Comparison of ENCODE assay signal across 19 cellular contexts in genomic region chr3:154398084-154398967, GRCh38. TPM values are rescaled to one million over a fixed set of nuclear protein-coding genes. Genes with fewer than 3 reads are reported as not detected.
A peak's percentile ranks its signal among the peaks of the same experiment; 100 is the strongest.
DNase-seq lines count a peak whose midpoint lies in the region; ATAC-seq and TF ChIP-seq lines count a peak whose summit lies in the region.
"Had no signal": no experiment of that assay in that cellular context is flagged by ENCODE, and none has a peak within 500 bp of the region (broad histone marks: within the 10 kb centered on the region; RNA-seq: fewer than 3 reads in every experiment).

No MANE protein-coding gene starts in this region.

- no peaks in the 10 kb centered on the region for H3F3A ChIP-seq in GM23338 (replicated peaks; ENCODE audit: low read depth)

- H3K36me3 ChIP-seq in GM23338 (ENCODE audit: insufficient read depth), result no peaks in the 10 kb centered on the region
- H3K36me3 ChIP-seq in left lung, result no peaks in the 10 kb centered on the region
- H3K36me3 ChIP-seq: right atrium auricular region, upper lobe of left lung had no signal

- peak overlapping the region; percentile 33; the same call in 1 of the 2 replicates for H3K4me2 ChIP-seq in GM23338

- H3K4me1 ChIP-seq in GM23338 (ENCODE audit: insufficient read depth) (peaks cover 9% of the 10 kb centered on the region; the same call in 1 of the 2 replicates), left lung (no peaks in the 10 kb centered on the region)
- H3K4me1 ChIP-seq: right atrium auricular region, upper lobe of left lung had no signal

- H3K4me3 Mint-ChIP-seq in GM23338 (no peak overlapping the region), nephron progenitor cell (no peak overlapping the region)
- H3K4me3 Mint-ChIP-seq in T-helper 2 cell treated with Interferon-gamma antibody and Interleukin-4, amounts not matched to agents 5 μg/mL and 100 μg/mL, for 36 hours, result no peak overlapping the region

- no peaks in the 10 kb centered on the region for H3K79me2 ChIP-seq in GM23338 (replicated peaks; ENCODE audit: insufficient read depth)

- intact Hi-C loops in left lung (cut with DNase I), result no loop called here

- CTCF ChIA-PET in GM10248 (lab: Yijun Ruan, JAX), result interaction anchor here (1.5 kb wide), 1 partner anchor 21 kb away, joined by 3 read pairs; no protein-coding TSS in a partner anchor

- H4K20me1 ChIP-seq in GM23338 (replicated peaks; ENCODE audit: insufficient read depth), result no peaks in the 10 kb centered on the region

- no peaks in the 10 kb centered on the region for H3K36me3 Mint-ChIP-seq in GM23338 (ENCODE audit: low read depth)
- no peaks in the 10 kb centered on the region for H3K36me3 Mint-ChIP-seq in T-helper 2 cell treated with Interferon-gamma antibody and Interleukin-4, amounts not matched to agents 5 μg/mL and 100 μg/mL, for 36 hours (ENCODE audit: low read depth)
- H3K36me3 Mint-ChIP-seq in nephron progenitor cell (ENCODE audit: low read depth), result no peaks in the 10 kb centered on the region

- ATAC-seq in GM19043 (IDR thresholded peaks at IDR 0.05; ENCODE audit: low read depth, unreplicated experiment) (peak; percentile 97), GM23338 (no peak), HG03139 (IDR thresholded peaks at IDR 0.05; ENCODE audit: unreplicated experiment) (peak; percentile 98), left lung (no peak)
- ATAC-seq: mucosa of descending colon, SK-N-SH treated with all-trans-retinoic acid at 6 μM for 48 hours had no signal

- TF ChIP-seq CTCF in GM10248 (IDR thresholded peaks at IDR 0.05; ENCODE audit: control extremely low read depth, extremely low read depth, low read depth, missing control alignments), result no peak
- no peak for TF ChIP-seq CTCF in GM23338 (conservative IDR thresholded peaks at IDR 0.05; ENCODE audit: low read depth in 2 of 2)
- no peak for TF ChIP-seq CTCF in left lung (IDR thresholded peaks at IDR 0.05)
- no peak for TF ChIP-seq CTCF in nephron progenitor cell (IDR thresholded peaks at IDR 0.05)

- no peaks in the 10 kb centered on the region for H3K9me3 Mint-ChIP-seq in GM23338
- H3K9me3 Mint-ChIP-seq in T-helper 2 cell treated with Interferon-gamma antibody and Interleukin-4, amounts not matched to agents 5 μg/mL and 100 μg/mL, for 36 hours, result no peaks in the 10 kb centered on the region
- no peaks in the 10 kb centered on the region for H3K9me3 Mint-ChIP-seq in nephron progenitor cell

- H3K27ac ChIP-seq in GM23338 (ENCODE audit: low read depth), result no peak overlapping the region
- H3K27ac ChIP-seq in left lung, result no peak overlapping the region
- H3K27ac ChIP-seq: right atrium auricular region, upper lobe of left lung had no signal

- H3K4me3 ChIP-seq in GM23338, result peak overlapping the region; percentile 4; the same call in 1 of the 2 replicates
- no peak overlapping the region for H3K4me3 ChIP-seq in left lung
- H3K4me3 ChIP-seq: mucosa of descending colon, right atrium auricular region, upper lobe of left lung had no signal

- H3K27ac Mint-ChIP-seq in GM23338 (peak overlapping the region; percentile 78), nephron progenitor cell (no peak overlapping the region)
- no peak overlapping the region for H3K27ac Mint-ChIP-seq in T-helper 2 cell treated with Interferon-gamma antibody and Interleukin-4, amounts not matched to agents 5 μg/mL and 100 μg/mL, for 36 hours

- no peaks in the 10 kb centered on the region for H3K9me2 ChIP-seq in GM23338 (ENCODE audit: insufficient read depth)

- DNase-seq in GM10248 (ENCODE audit: extremely low spot score) (peak; percentile 20), GM23338 (ENCODE audit: low spot score) (no peak), left lung (no peak), NCI-H2196 (lab: John Stamatoyannopoulos, UW; ENCODE audit: unreplicated experiment) (no peak), nephron progenitor cell (no peak)
- no peak for DNase-seq in T-helper 2 cell treated with Interferon-gamma antibody and Interleukin-4, amounts not matched to agents 5 μg/mL and 100 μg/mL, for 36 hours (ENCODE audit: low spot score)
- DNase-seq: activated CD4-positive, alpha-beta T cell treated with anti-CD3 and anti-CD28 coated beads for 48 hours; activated naive CD4-positive, alpha-beta T cell; central memory CD4-positive, alpha-beta T cell; DMS79; erythroblast; H7; mucosa of descending colon; NCI-H524 treated with DMSO at 0.1 percent for 48 hours; upper lobe of left lung had no signal

- H3K27me3 Mint-ChIP-seq in GM23338 (ENCODE audit: insufficient read depth, low read depth, poor library complexity), result no peaks in the 10 kb centered on the region
- H3K27me3 Mint-ChIP-seq in T-helper 2 cell treated with Interferon-gamma antibody and Interleukin-4, amounts not matched to agents 5 μg/mL and 100 μg/mL, for 36 hours (ENCODE audit: low read depth), result peaks cover 3% of the 10 kb centered on the region
- H3K27me3 Mint-ChIP-seq in nephron progenitor cell (ENCODE audit: low read depth, poor library complexity), result no peaks in the 10 kb centered on the region

- POLR2A ChIA-PET in GM10248 (lab: Yijun Ruan, JAX), result no interaction called here

- H3K27me3 ChIP-seq in GM23338 (ENCODE audit: insufficient read depth) (no peaks in the 10 kb centered on the region), left lung (no peaks in the 10 kb centered on the region)
- H3K27me3 ChIP-seq: right atrium auricular region, upper lobe of left lung had no signal

- no peaks in the 10 kb centered on the region for H3K9me3 ChIP-seq in left lung
- H3K9me3 ChIP-seq: mucosa of descending colon, right atrium auricular region, upper lobe of left lung had no signal

- H2AFZ ChIP-seq in GM23338, result no peak overlapping the region

- peaks cover 15% of the 10 kb centered on the region for H3K4me1 Mint-ChIP-seq in GM23338
- peaks cover 2% of the 10 kb centered on the region for H3K4me1 Mint-ChIP-seq in T-helper 2 cell treated with Interferon-gamma antibody and Interleukin-4, amounts not matched to agents 5 μg/mL and 100 μg/mL, for 36 hours (ENCODE audit: low read depth)
- no peaks in the 10 kb centered on the region for H3K4me1 Mint-ChIP-seq in nephron progenitor cell

TF ChIP-seq in GM23338, 12 proteins besides CTCF, POLR2A, EP300 and RAD21:
- TF ChIP-seq NANOG (IDR thresholded peaks at IDR 0.05; ENCODE audit: borderline replicate concordance) (0 out of 2 replicates have a peak, but pooled peaks have one; percentile 24), EZH2 (IDR thresholded peaks at IDR 0.05; ENCODE audit: low read depth, unreplicated experiment) (no peak)
TF ChIP-seq in GM23338: peak in this region for 1.

RNA-seq across cellular contexts. Expression of gene GPR149, which starts 31.7 kb away (rescaled TPM):
- 0.21 TPM in 1 of 2 replicates, not detected in the other for total RNA-seq in GM23338 (2014; rRNA removed; shearing (Covaris generic))
- 0.11 TPM in 1 of 2 replicates, not detected in the other for polyA plus RNA-seq in GM23338 (2016; fragmentation: Nextera tagmentation; extraction: Ambion mirVana)
- total RNA-seq in left lung, result not detected
- total RNA-seq: H7, mucosa of descending colon, right atrium auricular region, upper lobe of left lung had no signal

Comparison
In these comparisons a context has a peak if more than half of its experiments do, and no peak if none do; other contexts are left out.
1. ATAC-seq: peak in GM19043 (single experiment) and HG03139 (single experiment); none in GM23338 (single experiment) and left lung (single experiment).